In genomic region chr12:29148065-29148957, GRCh38 we compare ENCODE assay signal across 8 cellular contexts. TPM values are rescaled to one million over a fixed set of nuclear protein-coding genes. Genes with fewer than 3 reads are reported as not detected.
DNase-seq lines count a peak whose midpoint lies in the region; ATAC-seq and TF ChIP-seq lines count a peak whose summit lies in the region.

No MANE protein-coding gene starts in this region.

- peak in 1 of 7 experiments; percentile 11 for DNase-seq in CD8-positive, alpha-beta T cell
- DNase-seq in NT2/D1 (ENCODE audit: low read depth, low spot score) = no peak
- peak; percentile 81 for DNase-seq in colonic mucosa
- peak in 1 of 3 donors; percentile 55 for DNase-seq in right lobe of liver
- DNase-seq in DMS114 treated with DMSO at 0.1 percent for 48 hours (lab: John Stamatoyannopoulos, UW; ENCODE audit: unreplicated experiment) = no peak

- peaks cover 13% of the 10 kb centered on the region for H3K4me1 ChIP-seq in CD8-positive, alpha-beta T cell (ENCODE audit: insufficient read depth, low read length)
- H3K4me1 ChIP-seq in NT2/D1 (ENCODE audit: insufficient read depth, insufficient read length) (peaks cover 3% of the 10 kb centered on the region), colonic mucosa (peaks cover 3% of the 10 kb centered on the region), right lobe of liver (peaks cover 0 to 10% (median 0%) of the 10 kb centered on the region in 4 donors), stomach smooth muscle (ENCODE audit: control insufficient read depth, insufficient read depth, low read length) (peaks cover 14% of the 10 kb centered on the region)

- WGBS in right lobe of liver (ENCODE audit: insufficient coverage, low coverage, low lambda C conversion rate, missing lambda C conversion rate) = 3% methylated on average over 19 of the region's 21 CpGs

- H3K9ac ChIP-seq in NT2/D1 (ENCODE audit: insufficient read length, low read depth) = peak overlapping the region; percentile 87
- H3K9ac ChIP-seq in colonic mucosa (ENCODE audit: low read depth in 2 of 2, low read length in 2 of 2) = peak overlapping the region; percentile 80 to 94
- peak overlapping the region; percentile 80 to 89 for H3K9ac ChIP-seq in stomach smooth muscle (ENCODE audit: low read length in 2 of 2)

- ATAC-seq in CD8-positive, alpha-beta T cell = peak; percentile 27
- peak; percentile 4 for ATAC-seq in GM19397 (IDR thresholded peaks at IDR 0.05; ENCODE audit: unreplicated experiment)
- peak; percentile 21 to 35 (median 28) for ATAC-seq in right lobe of liver
- ATAC-seq in HG02970 (IDR thresholded peaks at IDR 0.05; ENCODE audit: low FRiP score, unreplicated experiment) = no peak

- no peaks in the 10 kb centered on the region for H3K9me3 ChIP-seq in CD8-positive, alpha-beta T cell (ENCODE audit: low read length)
- peaks cover 6% of the 10 kb centered on the region; the same call in 1 of the 2 replicates for H3K9me3 ChIP-seq in NT2/D1 (ENCODE audit: insufficient read depth, low read length)
- H3K9me3 ChIP-seq in colonic mucosa = no peaks in the 10 kb centered on the region
- H3K9me3 ChIP-seq in right lobe of liver = no peaks in the 10 kb centered on the region
- H3K9me3 ChIP-seq in stomach smooth muscle (ENCODE audit: control insufficient read depth in 2 of 2, low read length in 2 of 2) = no peaks in the 10 kb centered on the region

- intact Hi-C loops in CD8-positive, alpha-beta T cell (cut with DNase I, micrococcal nuclease) = loop anchor here in 1 of 2 experiments (5.0 kb wide), 1 partner anchor 46 kb away; no protein-coding TSS in a partner anchor
- intact Hi-C loops in colonic mucosa (cut with DNase I) = no loop called here
- intact Hi-C loops in right lobe of liver (cut with DNase I) = no loop called here

- H3K9me3 Mint-ChIP-seq in CD8-positive, alpha-beta T cell = no peaks in the 10 kb centered on the region

- POLR2A ChIA-PET in CD8-positive, alpha-beta T cell (lab: Charles Lee) = interaction anchor here (1.3 kb wide), 1 partner anchor 45 kb away, joined by 3 read pairs; no protein-coding TSS in a partner anchor

- H3K4me1 Mint-ChIP-seq in CD8-positive, alpha-beta T cell (ENCODE audit: low read depth) = peaks cover 13% of the 10 kb centered on the region

- CTCF ChIA-PET in CD8-positive, alpha-beta T cell (lab: Charles Lee) = no interaction called here

- H3K27ac ChIP-seq in CD8-positive, alpha-beta T cell (ENCODE audit: low read depth, low read length) = no peak overlapping the region
- peak overlapping the region; percentile 84 for H3K27ac ChIP-seq in colonic mucosa
- peak overlapping the region; percentile 3 to 69 (median 51) for H3K27ac ChIP-seq in right lobe of liver
- H3K27ac ChIP-seq in stomach smooth muscle (ENCODE audit: low read length) = peak overlapping the region; percentile 69

- H3K27me3 ChIP-seq in CD8-positive, alpha-beta T cell (ENCODE audit: insufficient read depth, low read length) = no peaks in the 10 kb centered on the region
- H3K27me3 ChIP-seq in NT2/D1 (ENCODE audit: insufficient read depth, insufficient read length) = peaks cover 31% of the 10 kb centered on the region
- H3K27me3 ChIP-seq in colonic mucosa = no peaks in the 10 kb centered on the region
- H3K27me3 ChIP-seq in right lobe of liver = no peaks in the 10 kb centered on the region
- no peaks in the 10 kb centered on the region for H3K27me3 ChIP-seq in stomach smooth muscle (ENCODE audit: control insufficient read depth in 1 of 2, insufficient read depth in 2 of 2, low read length in 2 of 2)

- H3K36me3 ChIP-seq in CD8-positive, alpha-beta T cell (ENCODE audit: insufficient read depth, low read length) = no peaks in the 10 kb centered on the region
- H3K36me3 ChIP-seq in NT2/D1 (ENCODE audit: insufficient read depth, insufficient read length, low read length) = no peaks in the 10 kb centered on the region
- no peaks in the 10 kb centered on the region for H3K36me3 ChIP-seq in colonic mucosa
- no peaks in the 10 kb centered on the region for H3K36me3 ChIP-seq in right lobe of liver
- no peaks in the 10 kb centered on the region for H3K36me3 ChIP-seq in stomach smooth muscle (ENCODE audit: control insufficient read depth in 2 of 2, insufficient read depth in 2 of 2, low read length in 2 of 2)

- H3K4me3 ChIP-seq in CD8-positive, alpha-beta T cell (ENCODE audit: low read depth, low read length) = peak overlapping the region; percentile 59
- H3K4me3 ChIP-seq in NT2/D1 (ENCODE audit: insufficient read length, low read depth) (peak overlapping the region; percentile 77), colonic mucosa (peak overlapping the region; percentile 78), right lobe of liver (peak overlapping the region; percentile 53 to 62 (median 58)), stomach smooth muscle (ENCODE audit: low read length in 2 of 2) (peak overlapping the region; percentile 77 to 86)

- H3K27ac Mint-ChIP-seq in CD8-positive, alpha-beta T cell = peak overlapping the region; percentile 68

- peaks cover 8% of the 10 kb centered on the region for H3K27me3 Mint-ChIP-seq in CD8-positive, alpha-beta T cell (ENCODE audit: low read depth)

- no peak for TF ChIP-seq CTCF in CD8-positive, alpha-beta T cell (IDR thresholded peaks at IDR 0.05)
- TF ChIP-seq CTCF in colonic mucosa (IDR thresholded peaks at IDR 0.05) (no peak), right lobe of liver (IDR thresholded peaks at IDR 0.05) (no peak)

- no peak for TF ChIP-seq POLR2A in right lobe of liver (IDR thresholded peaks at IDR 0.05)

- H3K4me3 Mint-ChIP-seq in CD8-positive, alpha-beta T cell = peak overlapping the region; percentile 88

- H3K36me3 Mint-ChIP-seq in CD8-positive, alpha-beta T cell = no peaks in the 10 kb centered on the region

RNA-seq across cellular contexts. Expression of gene FAR2, which starts 0.8 kb away (rescaled TPM):
- under 1 TPM; 0.24 to 0.86 TPM for total RNA-seq in CD8-positive, alpha-beta T cell
- total RNA-seq in colonic mucosa (10 to 100 TPM; 67.4 to 83.6 TPM), right lobe of liver (1 to 10 TPM in 5 of 6 experiments, under 1 TPM in 1; 0.87 to 3.4 (median 1.9) TPM)

Comparison
In these comparisons a context has a peak if more than half of its experiments do, and no peak if none do; other contexts are left out.
1. RNA of gene FAR2, which starts 0.8 kb away (total RNA-seq): 67.4 to 83.6 TPM in colonic mucosa; 0.87 to 3.4 TPM in right lobe of liver and 0.24 to 0.86 TPM in CD8-positive, alpha-beta T cell; every median in the first group is over 10 times any median in the second.
2. Peak in every context shown above with its lines, with median percentiles within 50 percentile points of each other: H3K4me3 ChIP-seq and H3K9ac ChIP-seq.